In the genomic region with DNA sequence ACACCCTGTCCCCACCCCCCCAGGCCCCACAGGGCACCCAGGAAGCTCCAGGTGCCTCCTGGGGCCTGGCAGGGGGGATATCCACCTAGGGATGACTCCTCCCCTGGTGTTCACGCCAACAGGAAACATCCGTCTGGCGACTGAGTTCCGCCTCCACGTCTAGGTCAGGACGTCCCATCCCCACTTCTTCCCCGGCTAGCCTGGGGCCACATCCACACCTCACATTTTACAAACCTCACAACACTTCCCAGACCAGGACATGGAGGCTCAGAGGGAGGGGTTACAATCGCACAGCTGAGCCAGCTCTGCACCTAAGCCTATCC, we compare ENCODE assay signal across 14 cellular contexts. TPM values are rescaled to one million over a fixed set of nuclear protein-coding genes. Genes with fewer than 3 reads are reported as not detected.
DNase-seq lines count a peak whose midpoint lies in the region; ATAC-seq and TF ChIP-seq lines count a peak whose summit lies in the region.
"Had no signal": no experiment of that assay in that cellular context is flagged by ENCODE, and none has a peak within 500 bp of the region (broad histone marks: within the 10 kb centered on the region; RNA-seq: fewer than 3 reads in every experiment).

No MANE protein-coding gene starts in this region.

- POLR2A ChIA-PET in RWPE1 (lab: Yijun Ruan, JAX; ENCODE audit: low non-redundant PET), result interaction anchor here (0.5 kb wide), 1 partner anchor 41 kb away, joined by 6 read pairs; no protein-coding TSS in a partner anchor

- CTCF ChIA-PET in RWPE1 (lab: Yijun Ruan, JAX), result no interaction called here

- 69 to 75% methylated on average over 4 to 8 of the region's 8 CpGs for WGBS in upper lobe of left lung, 2 donors

- H3K27me3 ChIP-seq in dorsolateral prefrontal cortex (no peaks in the 10 kb centered on the region), upper lobe of left lung (no peaks in the 10 kb centered on the region)
- H3K27me3 ChIP-seq: uterus had no signal

- ATAC-seq in upper lobe of left lung (ENCODE audit: low FRiP score in 2 of 2) (no peak), GM21619 (IDR thresholded peaks at IDR 0.05; ENCODE audit: unreplicated experiment) (no peak)

- no peak for TF ChIP-seq POLR2A in upper lobe of left lung (IDR thresholded peaks at IDR 0.05)

- no peak for TF ChIP-seq CTCF in RWPE1 (conservative IDR thresholded peaks at IDR 0.05; ENCODE audit: low read depth)
- no peak for TF ChIP-seq CTCF in dorsolateral prefrontal cortex (IDR thresholded peaks at IDR 0.05 in 54 of 56, conservative IDR thresholded peaks at IDR 0.05 in 2 of 56; ENCODE audit: low read depth in 1 of 56, partially characterized antibody in 56 of 56)
- no peak for TF ChIP-seq CTCF in upper lobe of left lung (IDR thresholded peaks at IDR 0.05)

- peak overlapping the region; percentile 99 for H3K27ac ChIP-seq in RWPE1
- peak overlapping the region in 33 of 59 donors; percentile 3 to 97 (median 57) for H3K27ac ChIP-seq in dorsolateral prefrontal cortex
- H3K27ac ChIP-seq in upper lobe of left lung, result peak overlapping the region; percentile 44 to 92 (median 80)
- H3K27ac ChIP-seq: HL-60, uterus had no signal

- H3K9me3 ChIP-seq in upper lobe of left lung, result no peaks in the 10 kb centered on the region
- H3K9me3 ChIP-seq: uterus had no signal

- no peak overlapping the region for H3K4me3 ChIP-seq in dorsolateral prefrontal cortex
- no peak overlapping the region for H3K4me3 ChIP-seq in upper lobe of left lung
- H3K4me3 ChIP-seq: uterus had no signal

- DNase-seq in RWPE1 (ENCODE audit: low spot score), result peak; percentile 58
- no peak for DNase-seq in dorsolateral prefrontal cortex
- peak; percentile 57 for DNase-seq in mucosa of gallbladder (ENCODE audit: low spot score)
- no peak for DNase-seq in upper lobe of left lung
- DNase-seq in NCI-H1105 treated with DMSO at 0.1 percent for 48 hours (lab: John Stamatoyannopoulos, UW), result no peak
- DNase-seq in DMS153 (lab: John Stamatoyannopoulos, UW), result no peak
- DNase-seq: activated CD4-positive, alpha-beta T cell treated with anti-CD3 and anti-CD28 coated beads, Interleukin-2, amount 10 ng/mL, durations not matched to agents 7 days and 5 days; NCI-H1930; NCI-H446; stimulated activated naive CD4-positive, alpha-beta T cell; SW 1271; uterus had no signal

- peaks cover 6 to 68% (median 48%) of the 10 kb centered on the region in 4 donors for H3K36me3 ChIP-seq in upper lobe of left lung
- H3K36me3 ChIP-seq: uterus had no signal

- peaks cover 44 to 58% (median 56%) of the 10 kb centered on the region in 4 donors for H3K4me1 ChIP-seq in upper lobe of left lung

- TF ChIP-seq EP300 in upper lobe of left lung (IDR thresholded peaks at IDR 0.05), result peak in 3 of 4 donors; percentile 32 to 91 (median 91)

- intact Hi-C loops in dorsolateral prefrontal cortex (cut with DNase I), result loop anchor here in 1 of 2 donors (5.0 to 10.0 kb wide), 2 partner anchors 40 to 148 kb away; a partner anchor contains a TSS

RNA-seq across cellular contexts. Expression of a gene that starts 21.0 kb away (rescaled TPM):
- total RNA-seq in dorsolateral prefrontal cortex (100 to 1,000 TPM in 1 of 120 experiments, 10 to 100 TPM in 67, 1 to 10 TPM in 52; 3.4 to 113 (median 10.9) TPM), mucosa of gallbladder (34.4 TPM), upper lobe of left lung (10 to 100 TPM; 25.1 to 75.7 (median 44.5) TPM)

RNA-seq across cellular contexts. Expression of a gene that starts 41.1 kb away (rescaled TPM):
- 100 to 1,000 TPM in 17 of 120 experiments, 10 to 100 TPM in 103; 45.0 to 160 (median 76.4) TPM for total RNA-seq in dorsolateral prefrontal cortex
- 260 TPM for total RNA-seq in mucosa of gallbladder
- 100 to 1,000 TPM in 1 of 6 donors, 10 to 100 TPM in 5; 21.1 to 295 (median 47.5) TPM for total RNA-seq in upper lobe of left lung

RNA-seq across cellular contexts. Expression of a gene that starts 50.1 kb away (rescaled TPM):
- total RNA-seq in dorsolateral prefrontal cortex (100 to 1,000 TPM in 119 of 120 experiments, 10 to 100 TPM in 1; 99.7 to 274 (median 141) TPM), mucosa of gallbladder (108 TPM), upper lobe of left lung (100 to 1,000 TPM in 1 of 6 donors, 10 to 100 TPM in 5; 47.5 to 141 (median 72.1) TPM)

Comparison
In these comparisons a context has a peak if more than half of its experiments do, and no peak if none do; other contexts are left out.
1. DNase-seq: peak in RWPE1 (single experiment) and mucosa of gallbladder (single experiment); none in dorsolateral prefrontal cortex (0 of 10), upper lobe of left lung (0 of 2), NCI-H1105 treated with DMSO at 0.1 percent for 48 hours (single experiment) and DMS153 (single experiment).
2. Peak in every context shown above with its lines, with median percentiles within 50 percentile points of each other: H3K27ac ChIP-seq.